23 cellular contexts compared by ENCODE assay signal in the genomic region with DNA sequence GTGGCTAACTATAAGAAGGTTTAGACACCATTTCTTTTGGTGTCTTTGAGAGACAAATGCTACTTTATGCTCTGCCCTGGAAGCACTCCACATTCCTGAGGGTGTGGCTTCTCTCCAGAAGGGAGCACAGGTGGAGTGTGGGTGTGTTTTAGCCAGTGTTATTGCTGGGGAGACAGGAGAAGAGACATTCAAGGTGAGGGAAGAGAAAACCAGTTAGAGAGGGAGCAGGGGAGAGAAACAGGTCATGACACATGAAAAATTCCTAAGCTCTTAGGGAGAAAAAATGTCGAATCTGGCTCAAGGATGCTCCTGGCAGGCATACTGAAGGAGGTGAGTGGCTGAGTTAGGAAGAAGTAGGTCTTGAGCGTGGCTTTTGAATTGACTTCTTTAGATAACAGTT.
"Had no signal": no experiment of that assay in that cellular context is flagged by ENCODE, and none has a peak within 500 bp of the region (broad histone marks: within the 10 kb centered on the region; RNA-seq: fewer than 3 reads in every experiment).

No MANE protein-coding gene starts in this region.

- H3K27ac Mint-ChIP-seq: activated naive CD4-positive, alpha-beta T cell treated with anti-CD3 and anti-CD28 coated beads, Interleukin-2, amount 50 U/mL, for 72 hours; activated T-helper 1 cell treated with anti-CD3 and anti-CD28 coated beads, Interleukin-12 subunit alpha, Interleukin-12 subunit beta, Interleukin-2, Interleukin-4 antibody, amounts not matched to agents 30 ng/mL and 10 ng/mL and 1 ng/mL, durations not matched to agents 14 hours and 24 hours and 36 hours; effector memory CD8-positive, alpha-beta T cell; natural killer cell; type B pancreatic cell had no signal

- H3K36me3 ChIP-seq: adrenal gland, cardiac muscle cell, pancreas, right lobe of liver, stomach had no signal

- H3K4me3 ChIP-seq: adrenal gland, cardiac muscle cell, pancreas, right lobe of liver, smooth muscle cell, stomach had no signal

- H3K27ac ChIP-seq: adrenal gland, cardiac muscle cell, epithelial cell of prostate, pancreas, right lobe of liver, stomach, VCaP had no signal

- H3K36me3 Mint-ChIP-seq: natural killer cell, type B pancreatic cell had no signal

- H3K9me3 ChIP-seq: adrenal gland, pancreas, right lobe of liver had no signal

- ATAC-seq: activated naive CD4-positive, alpha-beta T cell treated with anti-CD3 and anti-CD28 coated beads, Interleukin-2, amount 50 U/mL, for 72 hours; effector memory CD8-positive, alpha-beta T cell; left ventricle myocardium superior; natural killer cell; pancreas; right lobe of liver had no signal

- H3K4me2 ChIP-seq: smooth muscle cell had no signal

- DNase-seq: activated CD4-positive, CD25-positive, alpha-beta regulatory T cell treated with anti-CD3 and anti-CD28 coated beads, Interleukin-2, amount 50 U/mL, for 72 hours; activated gamma-delta T cell treated with Interleukin-2 at 50 U/mL for 16 hours; activated T-cell treated with anti-CD3 and anti-CD28 coated beads for 4 hours; adrenal gland; effector memory CD8-positive, alpha-beta T cell; foreskin melanocyte; glutamatergic neuron; hippocampal formation; islet precursor cell; left ventricle myocardium superior; natural killer cell; pancreas; right lobe of liver; stimulated activated CD4-positive, alpha-beta T cell treated with anti-CD3 and anti-CD28 coated beads, Interleukin-4, amount 100 ng/mL, for 1 hour; stomach; T-helper 2 cell had no signal

- H3K4me1 ChIP-seq: adrenal gland, pancreas, right lobe of liver, stomach had no signal

- H3K4me3 Mint-ChIP-seq: activated T-helper 1 cell treated with anti-CD3 and anti-CD28 coated beads, Interleukin-12 subunit alpha, Interleukin-12 subunit beta, Interleukin-2, Interleukin-4 antibody, amounts not matched to agents 30 ng/mL and 10 ng/mL and 1 ng/mL, durations not matched to agents 14 hours and 24 hours and 36 hours; effector memory CD8-positive, alpha-beta T cell; natural killer cell; type B pancreatic cell had no signal

- H3K9me3 Mint-ChIP-seq: effector memory CD8-positive, alpha-beta T cell had no signal

- H3K27me3 ChIP-seq: adrenal gland, cardiac muscle cell, pancreas, right lobe of liver, stomach had no signal

- H3K4me1 Mint-ChIP-seq: natural killer cell had no signal
